ENCODE assay signal across 12 cellular contexts in genomic region chr2:169091761-169092523, GRCh38. TPM values are rescaled to one million over a fixed set of nuclear protein-coding genes. Genes with fewer than 3 reads are reported as not detected.
DNase-seq lines count a peak whose midpoint lies in the region; ATAC-seq and TF ChIP-seq lines count a peak whose summit lies in the region.
"Had no signal": no experiment of that assay in that cellular context is flagged by ENCODE, and none has a peak within 500 bp of the region (broad histone marks: within the 10 kb centered on the region; RNA-seq: fewer than 3 reads in every experiment).

No MANE protein-coding gene starts in this region.

- TF ChIP-seq EP300 in gastroesophageal sphincter (IDR thresholded peaks at IDR 0.05): no peak

- H3K36me3 Mint-ChIP-seq in stimulated activated memory B cell treated with anti-CD40 and anti-IgM and Interleukin-4, amounts not matched to agents 10 μg/mL and 1 μg/mL and 100 μg/mL, for 72 hours: no peaks in the 10 kb centered on the region

- WGBS in gastroesophageal sphincter (ENCODE audit: low coverage in 1 of 2), 2 donors: 34 to 61% methylated on average over 7 to 8 of the region's 8 CpGs
- 69 to 70% methylated on average over 8 of the region's 8 CpGs for WGBS in thyroid gland, 2 donors

- H3K27me3 ChIP-seq in gastroesophageal sphincter (no peaks in the 10 kb centered on the region), thyroid gland (no peaks in the 10 kb centered on the region)

- ATAC-seq in gastroesophageal sphincter: peak; percentile 41
- no peak for ATAC-seq in stimulated activated memory B cell treated with anti-CD40 and anti-IgM and Interleukin-4, amounts not matched to agents 10 μg/mL and 1 μg/mL and 100 μg/mL, for 72 hours
- ATAC-seq: stimulated activated naive CD8-positive, alpha-beta T cell treated with anti-CD3 and anti-CD28 coated beads, Interleukin-15, Interleukin-2, amounts not matched to agents 100 U/mL and 50 U/mL, for 24 hours had no signal

- H3K4me3 ChIP-seq in gastroesophageal sphincter: no peak overlapping the region
- H3K4me3 ChIP-seq in thyroid gland (replicated peaks in 1 of 3): no peak overlapping the region

- no peak for TF ChIP-seq POLR2A in gastroesophageal sphincter (IDR thresholded peaks at IDR 0.05)
- TF ChIP-seq POLR2A in thyroid gland (IDR thresholded peaks at IDR 0.05): no peak

- TF ChIP-seq CTCF in gastroesophageal sphincter (IDR thresholded peaks at IDR 0.05): no peak
- no peak for TF ChIP-seq CTCF in thyroid gland (IDR thresholded peaks at IDR 0.05)

- H3K4me1 ChIP-seq in gastroesophageal sphincter: no peaks in the 10 kb centered on the region
- no peaks in the 10 kb centered on the region for H3K4me1 ChIP-seq in thyroid gland

- no peak overlapping the region for H3K4me3 Mint-ChIP-seq in stimulated activated memory B cell treated with anti-CD40 and anti-IgM and Interleukin-4, amounts not matched to agents 10 μg/mL and 1 μg/mL and 100 μg/mL, for 72 hours
- H3K4me3 Mint-ChIP-seq: nephron had no signal

- H3K27me3 Mint-ChIP-seq in stimulated activated memory B cell treated with anti-CD40 and anti-IgM and Interleukin-4, amounts not matched to agents 10 μg/mL and 1 μg/mL and 100 μg/mL, for 72 hours: no peaks in the 10 kb centered on the region

- intact Hi-C loops in thyroid gland (cut with DNase I): no loop called here

- H3K4me1 Mint-ChIP-seq in stimulated activated memory B cell treated with anti-CD40 and anti-IgM and Interleukin-4, amounts not matched to agents 10 μg/mL and 1 μg/mL and 100 μg/mL, for 72 hours: no peaks in the 10 kb centered on the region
- H3K4me1 Mint-ChIP-seq: nephron had no signal

- no peak overlapping the region for H3K27ac Mint-ChIP-seq in stimulated activated memory B cell treated with anti-CD40 and anti-IgM and Interleukin-4, amounts not matched to agents 10 μg/mL and 1 μg/mL and 100 μg/mL, for 72 hours
- H3K27ac Mint-ChIP-seq: nephron had no signal

- no peaks in the 10 kb centered on the region for H3K9me3 Mint-ChIP-seq in stimulated activated memory B cell treated with anti-CD40 and anti-IgM and Interleukin-4, amounts not matched to agents 10 μg/mL and 1 μg/mL and 100 μg/mL, for 72 hours
- H3K9me3 Mint-ChIP-seq: nephron had no signal

- no peaks in the 10 kb centered on the region for H3K36me3 ChIP-seq in gastroesophageal sphincter
- no peaks in the 10 kb centered on the region for H3K36me3 ChIP-seq in thyroid gland

- DNase-seq in HPDE6-E6E7 (ENCODE audit: extremely low spot score): peak; percentile 73
- peak; percentile 61 for DNase-seq in astrocyte of the hippocampus (ENCODE audit: low read depth, low spot score)
- peak; percentile 54 to 69 for DNase-seq in thyroid gland
- DNase-seq in iPS-NIHi7 (ENCODE audit: extremely low spot score): no peak
- no peak for DNase-seq in UCSD-AML1 (lab: John Stamatoyannopoulos, UW; ENCODE audit: unreplicated experiment)
- DNase-seq: activated CD8-positive, alpha-beta memory T cell treated with anti-CD3 and anti-CD28 coated beads, Interleukin-2, amount 50 U/mL, for 4 hours; KG1; stimulated activated naive CD8-positive, alpha-beta T cell treated with anti-CD3 and anti-CD28 coated beads, Interleukin-15, Interleukin-2, amounts not matched to agents 100 U/mL and 50 U/mL, for 24 hours had no signal

- H3K9me3 ChIP-seq in gastroesophageal sphincter: no peaks in the 10 kb centered on the region
- H3K9me3 ChIP-seq in thyroid gland: no peaks in the 10 kb centered on the region

- H3K27ac ChIP-seq in gastroesophageal sphincter (no peak overlapping the region), thyroid gland (no peak overlapping the region)

RNA-seq across cellular contexts. Expression of gene DHRS9, which starts 22.6 kb away (rescaled TPM):
- total RNA-seq in gastroesophageal sphincter: under 1 TPM in 3 of 4 donors, not detected in 1; 0.15 to 0.58 (median 0.31) TPM
- total RNA-seq in thyroid gland: under 1 TPM in 1 of 4 donors, not detected in 3; 0.54 TPM
- total RNA-seq: H1 had no signal

Comparison
In these comparisons a context has a peak if more than half of its experiments do, and no peak if none do; other contexts are left out.
1. DNase-seq: peak in HPDE6-E6E7 (single experiment), astrocyte of the hippocampus (single experiment) and thyroid gland (2 of 2); none in iPS-NIHi7 (single experiment) and UCSD-AML1 (single experiment).